Comparison of ENCODE assay signal across 1 cellular context in the genomic region with DNA sequence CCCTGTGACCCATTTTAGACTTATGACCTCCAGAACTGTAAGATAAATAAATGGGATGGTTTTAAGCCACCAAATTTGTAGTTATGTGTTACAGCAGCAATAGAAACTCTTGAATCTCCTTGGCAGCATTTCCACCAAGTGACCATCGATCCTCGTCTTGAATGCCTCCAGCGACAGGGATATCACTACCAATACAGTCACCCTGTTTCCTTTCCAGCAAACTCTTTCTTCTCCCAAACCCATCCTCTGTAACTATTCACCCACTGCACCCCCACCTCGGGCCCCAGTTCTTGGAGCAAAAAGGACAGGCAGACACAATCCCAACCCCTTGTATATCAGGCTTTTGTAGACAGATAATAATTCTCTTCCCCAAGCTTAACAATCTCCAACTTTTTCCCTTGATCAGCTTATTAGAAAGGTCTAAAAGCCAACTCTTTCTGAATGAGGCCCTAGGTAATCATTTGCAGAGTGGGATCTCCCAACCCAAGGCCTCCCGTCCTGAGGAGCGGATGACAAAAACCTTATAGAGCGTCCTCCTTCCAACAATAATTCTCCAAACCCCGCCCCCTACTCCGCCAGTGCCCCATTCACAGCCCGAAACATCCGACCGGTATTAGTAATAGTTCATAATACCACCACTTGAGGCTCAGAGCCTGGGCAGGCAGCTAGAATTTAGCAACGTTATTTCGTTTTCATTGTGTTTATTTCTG.
TF ChIP-seq lines count a peak whose summit lies in the region.

No MANE protein-coding gene starts in this region.

TF ChIP-seq in IMR-90, 13 proteins besides CTCF, POLR2A, EP300 and RAD21 (continued from another document):
- TF ChIP-seq RCOR1 (IDR thresholded peaks at IDR 0.05; ENCODE audit: insufficient replicate concordance, low read length) (no peak), MXI1 (IDR thresholded peaks at IDR 0.05; ENCODE audit: borderline replicate concordance, low read depth, low read length) (no peak)
